In genomic region chr19:46849610-46850009, GRCh38 we compare ENCODE assay signal across 8 cellular contexts. TPM values are rescaled to one million over a fixed set of nuclear protein-coding genes. Genes with fewer than 3 reads are reported as not detected.
DNase-seq lines count a peak whose midpoint lies in the region; ATAC-seq and TF ChIP-seq lines count a peak whose summit lies in the region.

No MANE protein-coding gene starts in this region.

- H3K27ac ChIP-seq in adrenal gland, result peak overlapping the region; percentile 23 to 97 (median 87)
- H3K27ac ChIP-seq in right lobe of liver, result peak overlapping the region; percentile 70 to 79 (median 72)

- peak overlapping the region in 2 of 4 donors; percentile 82 to 99 for H3K4me3 ChIP-seq in adrenal gland
- H3K4me3 ChIP-seq in right lobe of liver, result peak overlapping the region; percentile 87 to 97 (median 91)

- peak overlapping the region; percentile 83 for H3K27ac Mint-ChIP-seq in activated naive CD4-positive, alpha-beta T cell treated with anti-CD3 and anti-CD28 coated beads, Interleukin-2, amount 10 ng/mL, durations not matched to agents 7 days and 5 days
- peak overlapping the region; percentile 94 for H3K27ac Mint-ChIP-seq in type B pancreatic cell

- peaks cover 26% of the 10 kb centered on the region for H3K4me1 Mint-ChIP-seq in activated naive CD4-positive, alpha-beta T cell treated with anti-CD3 and anti-CD28 coated beads, Interleukin-2, amount 10 ng/mL, durations not matched to agents 7 days and 5 days
- peaks cover 24% of the 10 kb centered on the region for H3K4me1 Mint-ChIP-seq in type B pancreatic cell (ENCODE audit: unreplicated experiment)

- intact Hi-C loops in adrenal gland (cut with DNase I), result no loop called here
- intact Hi-C loops in right lobe of liver (cut with DNase I), result no loop called here

- H3K36me3 ChIP-seq in adrenal gland (replicated peaks in 1 of 2) (peaks cover 0 to 11% of the 10 kb centered on the region in 2 donors), right lobe of liver (peaks cover 0 to 2% (median under 1%) of the 10 kb centered on the region in 4 donors)

- peaks cover 8% of the 10 kb centered on the region for H3K36me3 Mint-ChIP-seq in activated naive CD4-positive, alpha-beta T cell treated with anti-CD3 and anti-CD28 coated beads, Interleukin-2, amount 10 ng/mL, durations not matched to agents 7 days and 5 days
- H3K36me3 Mint-ChIP-seq in type B pancreatic cell, result peaks cover 10% of the 10 kb centered on the region

- H3K27me3 Mint-ChIP-seq in activated naive CD4-positive, alpha-beta T cell treated with anti-CD3 and anti-CD28 coated beads, Interleukin-2, amount 10 ng/mL, durations not matched to agents 7 days and 5 days, result peaks cover 16% of the 10 kb centered on the region
- no peaks in the 10 kb centered on the region for H3K27me3 Mint-ChIP-seq in type B pancreatic cell

- CTCF ChIA-PET in activated naive CD4-positive, alpha-beta T cell treated with anti-CD3 and anti-CD28 coated beads, Interleukin-2, amount 10 ng/mL, durations not matched to agents 7 days and 5 days (lab: Charles Lee), result interaction anchor here (0.6 to 1.6 kb wide), 4 partner anchors 9 to 191 kb away, joined by 3 to 5 read pairs (median 3); no protein-coding TSS in a partner anchor

- no peak for ATAC-seq in right lobe of liver
- ATAC-seq in GM19324 (IDR thresholded peaks at IDR 0.05; ENCODE audit: low FRiP score, unreplicated experiment), result no peak
- ATAC-seq in HG03280 (IDR thresholded peaks at IDR 0.05; ENCODE audit: unreplicated experiment), result no peak

- peak overlapping the region; percentile 92 for H3K4me3 Mint-ChIP-seq in activated naive CD4-positive, alpha-beta T cell treated with anti-CD3 and anti-CD28 coated beads, Interleukin-2, amount 10 ng/mL, durations not matched to agents 7 days and 5 days
- peak overlapping the region; percentile 92 for H3K4me3 Mint-ChIP-seq in type B pancreatic cell

- 14 to 31% (median 20%) methylated on average over 5 of the region's 5 CpGs for WGBS in adrenal gland, 4 donors
- WGBS in right lobe of liver (ENCODE audit: insufficient coverage, low coverage, low lambda C conversion rate, missing lambda C conversion rate), result 50% methylated on average over 5 of the region's 5 CpGs

- no peaks in the 10 kb centered on the region for H3K27me3 ChIP-seq in adrenal gland
- no peaks in the 10 kb centered on the region for H3K27me3 ChIP-seq in right lobe of liver

- H3K9me3 ChIP-seq in adrenal gland (replicated peaks in 1 of 3), result no peaks in the 10 kb centered on the region
- H3K9me3 ChIP-seq in right lobe of liver, result no peaks in the 10 kb centered on the region

- DNase-seq in activated naive CD4-positive, alpha-beta T cell treated with anti-CD3 and anti-CD28 coated beads, Interleukin-2, amount 10 ng/mL, durations not matched to agents 7 days and 5 days, result peak; percentile 19
- no peak for DNase-seq in activated naive CD4-positive, alpha-beta T cell treated with Interleukin-2 at 50 U/mL for 16 hours
- DNase-seq in adrenal gland (peak in 3 of 7 donors; percentile 20 to 58 (median 31)), right lobe of liver (peak in 1 of 3 donors; percentile 31), type B pancreatic cell (ENCODE audit: extremely low spot score, unreplicated experiment) (no peak), SHP77 (lab: John Stamatoyannopoulos, UW) (no peak)

- no peaks in the 10 kb centered on the region for H3K9me3 Mint-ChIP-seq in activated naive CD4-positive, alpha-beta T cell treated with anti-CD3 and anti-CD28 coated beads, Interleukin-2, amount 10 ng/mL, durations not matched to agents 7 days and 5 days
- H3K9me3 Mint-ChIP-seq in type B pancreatic cell, result no peaks in the 10 kb centered on the region

- H3K4me1 ChIP-seq in adrenal gland (replicated peaks in 1 of 2) (peaks cover 10 to 12% of the 10 kb centered on the region in 2 donors), right lobe of liver (peaks cover 0 to 35% (median 11%) of the 10 kb centered on the region in 4 donors)

- TF ChIP-seq CTCF in adrenal gland (IDR thresholded peaks at IDR 0.05) (no peak), right lobe of liver (IDR thresholded peaks at IDR 0.05) (no peak), type B pancreatic cell (conservative IDR thresholded peaks at IDR 0.05) (no peak)

- TF ChIP-seq POLR2A in adrenal gland (IDR thresholded peaks at IDR 0.05), result no peak
- no peak for TF ChIP-seq POLR2A in right lobe of liver (IDR thresholded peaks at IDR 0.05)

RNA-seq across cellular contexts. Expression of gene AP2S1, which starts 1.0 kb away (rescaled TPM):
- total RNA-seq in adrenal gland, result 100 to 1,000 TPM; 123 to 205 (median 179) TPM
- 100 to 1,000 TPM in 1 of 3 donors, 10 to 100 TPM in 2; 91.1 to 149 (median 99.3) TPM for polyA plus RNA-seq in adrenal gland
- 10 to 100 TPM; 67.2 to 82.6 (median 73.6) TPM for total RNA-seq in right lobe of liver
- 128 and 135 TPM in 2 replicates for total RNA-seq in type B pancreatic cell (ENCODE audit: low replicate concordance)

RNA-seq across cellular contexts. Expression of gene ARHGAP35, which starts 11.2 kb away (rescaled TPM):
- total RNA-seq in adrenal gland, result 10 to 100 TPM; 29.7 to 48.3 (median 41.0) TPM
- 10 to 100 TPM in 2 of 3 donors, 1 to 10 TPM in 1; 7.0 to 24.1 (median 22.3) TPM for polyA plus RNA-seq in adrenal gland
- 10 to 100 TPM; 33.5 to 54.4 (median 47.8) TPM for total RNA-seq in right lobe of liver
- total RNA-seq in type B pancreatic cell (ENCODE audit: low replicate concordance), result 54.1 and 72.3 TPM in 2 replicates
